12 cellular contexts compared by ENCODE assay signal in genomic region chr12:6207254-6207942, GRCh38. TPM values are rescaled to one million over a fixed set of nuclear protein-coding genes. Genes with fewer than 3 reads are reported as not detected.
DNase-seq lines count a peak whose midpoint lies in the region; ATAC-seq and TF ChIP-seq lines count a peak whose summit lies in the region.
"Had no signal": no experiment of that assay in that cellular context is flagged by ENCODE, and none has a peak within 500 bp of the region (broad histone marks: within the 10 kb centered on the region; RNA-seq: fewer than 3 reads in every experiment).

No MANE protein-coding gene starts in this region.

- H3K9ac ChIP-seq in parathyroid adenoma = no peak overlapping the region

- H3K27me3 ChIP-seq in left ventricle myocardium inferior (ENCODE audit: low read depth) (peaks cover 1% of the 10 kb centered on the region), right atrium auricular region (no peaks in the 10 kb centered on the region), parathyroid adenoma (ENCODE audit: control insufficient read depth, insufficient read depth, low read length) (no peaks in the 10 kb centered on the region)

- intact Hi-C loops in left ventricle myocardium inferior (cut with micrococcal nuclease) = no loop called here
- intact Hi-C loops in Right ventricle myocardium inferior (cut with DNase I) = no loop called here

- H3K27ac ChIP-seq in left ventricle myocardium inferior (replicated peaks) (peak overlapping the region; percentile 92), right atrium auricular region (peak overlapping the region; percentile 92 to 94), parathyroid adenoma (peak overlapping the region; percentile 99)

- H3K79me2 ChIP-seq in parathyroid adenoma = peaks cover 99% of the 10 kb centered on the region

- DNase-seq in left ventricle myocardium inferior (no peak), Right ventricle myocardium inferior (ENCODE audit: missing footprints) (no peak), right atrium auricular region (ENCODE audit: low spot score) (no peak), germinal center (ENCODE audit: low spot score) (no peak)
- DNase-seq: activated CD8-positive, alpha-beta T cell treated with anti-CD3 and anti-CD28 coated beads for 36 hours; activated naive CD4-positive, alpha-beta T cell treated with anti-CD3 and anti-CD28 coated beads for 36 hours; NCI-H1436; T-helper 2 cell had no signal

- no peak overlapping the region for H3K4me2 ChIP-seq in parathyroid adenoma (ENCODE audit: low read length)

- H2AFZ ChIP-seq in parathyroid adenoma = no peak overlapping the region

- H3K4me3 ChIP-seq in left ventricle myocardium inferior (no peak overlapping the region), right atrium auricular region (no peak overlapping the region), parathyroid adenoma (ENCODE audit: low read depth, low read length) (no peak overlapping the region)

- H3K4me1 ChIP-seq in left ventricle myocardium inferior (peaks cover 100% of the 10 kb centered on the region), right atrium auricular region (peaks cover 0 to 65% of the 10 kb centered on the region in 2 donors), parathyroid adenoma (peaks cover 92% of the 10 kb centered on the region)

- no peak for TF ChIP-seq CTCF in left ventricle myocardium inferior (IDR thresholded peaks at IDR 0.05; ENCODE audit: borderline replicate concordance)
- no peak for TF ChIP-seq CTCF in right atrium auricular region (IDR thresholded peaks at IDR 0.05)
- no peak for TF ChIP-seq CTCF in parathyroid adenoma (IDR thresholded peaks at IDR 0.05)

- H3K36me3 ChIP-seq in left ventricle myocardium inferior (peaks cover 17% of the 10 kb centered on the region), right atrium auricular region (peaks cover 4% of the 10 kb centered on the region), parathyroid adenoma (ENCODE audit: control insufficient read depth, insufficient read depth, low read length) (no peaks in the 10 kb centered on the region)

- no peak for ATAC-seq in Right ventricle myocardium inferior
- no peak for ATAC-seq in HG02870 (IDR thresholded peaks at IDR 0.05; ENCODE audit: unreplicated experiment)
- no peak for ATAC-seq in HG02840 (IDR thresholded peaks at IDR 0.05; ENCODE audit: low FRiP score, unreplicated experiment)
- ATAC-seq in GM19324 (IDR thresholded peaks at IDR 0.05; ENCODE audit: low FRiP score, unreplicated experiment) = no peak
- ATAC-seq: activated CD8-positive, alpha-beta T cell treated with anti-CD3 and anti-CD28 coated beads for 36 hours had no signal

- H3K9me3 ChIP-seq in left ventricle myocardium inferior (replicated peaks) (no peaks in the 10 kb centered on the region), right atrium auricular region (no peaks in the 10 kb centered on the region), parathyroid adenoma (ENCODE audit: control insufficient read depth, low read length) (no peaks in the 10 kb centered on the region)

RNA-seq across cellular contexts. Expression of gene CD9, which starts 7.2 kb away (rescaled TPM):
- 55.5 TPM for total RNA-seq in left ventricle myocardium inferior
- 46.9 TPM for total RNA-seq in Right ventricle myocardium inferior
- 100 to 1,000 TPM; 126 to 230 TPM for total RNA-seq in right atrium auricular region
